Comparison of ENCODE assay signal across 9 cellular contexts in genomic region chr2:42386684-42387083, GRCh38. TPM values are rescaled to one million over a fixed set of nuclear protein-coding genes. Genes with fewer than 3 reads are reported as not detected.
DNase-seq lines count a peak whose midpoint lies in the region; ATAC-seq and TF ChIP-seq lines count a peak whose summit lies in the region.
"Had no signal": no experiment of that assay in that cellular context is flagged by ENCODE, and none has a peak within 500 bp of the region (broad histone marks: within the 10 kb centered on the region; RNA-seq: fewer than 3 reads in every experiment).

No MANE protein-coding gene starts in this region.

- H3K4me2 ChIP-seq in HCT116 (ENCODE audit: low read length): no peak overlapping the region

- ATAC-seq in HCT116: peak; percentile 84
- no peak for ATAC-seq in HG02870 (IDR thresholded peaks at IDR 0.05; ENCODE audit: unreplicated experiment)

- H3K9me3 ChIP-seq in HCT116 (ENCODE audit: control insufficient read depth in 1 of 2, insufficient read depth in 1 of 2, low read depth in 1 of 2, low read length in 2 of 2): no peaks in the 10 kb centered on the region

- POLR2A ChIA-PET in HCT116 (lab: Charles Lee): interaction anchor here (0.7 kb wide), 1 partner anchor 449 kb away, joined by 3 read pairs; no protein-coding TSS in a partner anchor

- TF ChIP-seq RAD21 in HCT116 (IDR thresholded peaks at IDR 0.05; ENCODE audit: low read depth): peak; percentile 20; the same call in 1 of the 2 replicates

- no TSS peak for BruUV-seq in HCT116 (replicated peaks; lab: Mats Ljungman, UMichigan)

- H3K27ac ChIP-seq in HCT116 (ENCODE audit: low read depth, low read length): no peak overlapping the region

- RAD21 ChIA-PET in HCT116 (lab: Charles Lee; ENCODE audit: low non-redundant PET in 1 of 2, low total read pairs in 2 of 2, uncharacterized antibody in 2 of 2, unreplicated experiment in 2 of 2): no interaction called here

- intact Hi-C loops in HCT116 (cut with micrococcal nuclease): no loop called here
- intact Hi-C loops in head of caudate nucleus (cut with DNase I): no loop called here

- H3K4me3 ChIP-seq in GM12864 (ENCODE audit: low read depth, low read length) (no peak overlapping the region), HCT116 (replicated peaks in 1 of 2; ENCODE audit: low read depth in 1 of 2, low read length in 2 of 2) (no peak overlapping the region)

- TF ChIP-seq CTCF in GM12864 (IDR thresholded peaks at IDR 0.05; ENCODE audit: low read depth, low read length, missing control alignments): peak; percentile 66
- peak; percentile 11 to 75 (median 66); a peak in 5 of 6 replicates for TF ChIP-seq CTCF in HCT116 (IDR thresholded peaks at IDR 0.05 in 2 of 3, conservative IDR thresholded peaks at IDR 0.05 in 1 of 3; ENCODE audit: borderline replicate concordance in 1 of 3, insufficient read depth in 1 of 3, low read depth in 2 of 3, low read length in 2 of 3)

- no peaks in the 10 kb centered on the region for H3K79me2 ChIP-seq in HCT116 (ENCODE audit: insufficient read depth, low read length)

- in situ Hi-C loops in KBM-7 (cut with MboI; ENCODE audit: low pct_unique_long_range_greater_than_20kb, low sequenced_read_pairs): no loop called here

- TF ChIP-seq POLR2A in HCT116 (IDR thresholded peaks at IDR 0.05; ENCODE audit: borderline replicate concordance, extremely low read depth, insufficient read depth, insufficient read length): no peak

- H3K4me1 ChIP-seq in HCT116 (ENCODE audit: control insufficient read depth in 1 of 2, insufficient read depth in 2 of 2, low read length in 2 of 2): no peaks in the 10 kb centered on the region

- no peaks in the 10 kb centered on the region for H3K9me2 ChIP-seq in HCT116 (ENCODE audit: insufficient read depth)

- H3K9ac ChIP-seq in HCT116 (ENCODE audit: low read length): no peak overlapping the region

- no peaks in the 10 kb centered on the region for H3K36me3 ChIP-seq in HCT116 (ENCODE audit: control insufficient read depth in 1 of 2, insufficient read depth in 2 of 2, low read length in 2 of 2)

- no peak overlapping the region for H2AFZ ChIP-seq in HCT116 (ENCODE audit: low read depth, low read length, poor library complexity, severe bottlenecking)

- no peaks in the 10 kb centered on the region for H4K20me1 ChIP-seq in HCT116 (ENCODE audit: insufficient read depth)

- DNase-seq in GM12864 (ENCODE audit: low read depth) (no peak), HCT116 (ENCODE audit: low read depth, low spot score) (peak; percentile 34), SKM-1 treated with dmso at 0.1 percent for 144 hours (lab: John Stamatoyannopoulos, UW; ENCODE audit: unreplicated experiment) (peak; percentile 5), kidney tubule cell (ENCODE audit: low spot score) (peak; percentile 14), KBM-7 (no peak), head of caudate nucleus (no peak), COR-L47 (lab: John Stamatoyannopoulos, UW) (no peak)
- DNase-seq: activated naive CD8-positive, alpha-beta T cell treated with anti-CD3 and anti-CD28 coated beads, Interleukin-2, amount 10 ng/mL, durations not matched to agents 7 days and 5 days had no signal

- H3K27me3 ChIP-seq in HCT116 (ENCODE audit: insufficient read depth, low read length): no peaks in the 10 kb centered on the region

- CTCF ChIA-PET in HCT116 (lab: Charles Lee): interaction anchor here (0.8 kb wide), 1 partner anchor 18 kb away, joined by 4 read pairs; no protein-coding TSS in a partner anchor

TF ChIP-seq in HCT116, 20 proteins besides CTCF, POLR2A, EP300 and RAD21:
- TF ChIP-seq YY1 (IDR thresholded peaks at IDR 0.05; ENCODE audit: extremely low read depth, insufficient replicate concordance, low read depth, low read length): no peak
- no peak for TF ChIP-seq ZNF274 (IDR thresholded peaks at IDR 0.05; ENCODE audit: low read depth, low read length)
- TF ChIP-seq CBX3 (IDR thresholded peaks at IDR 0.05; ENCODE audit: low read depth): no peak
- no peak for TF ChIP-seq SIN3A (IDR thresholded peaks at IDR 0.05; ENCODE audit: low read depth)
- TF ChIP-seq EZH2 (IDR thresholded peaks at IDR 0.05): no peak
- no peak for TF ChIP-seq FOSL1 (IDR thresholded peaks at IDR 0.05; ENCODE audit: low read depth)
- no peak for TF ChIP-seq ZFX (IDR thresholded peaks at IDR 0.05)
- TF ChIP-seq CEBPB (IDR thresholded peaks at IDR 0.05; ENCODE audit: low read depth): no peak
- TF ChIP-seq ATF3 (IDR thresholded peaks at IDR 0.05): no peak
- TF ChIP-seq ZBTB33 (IDR thresholded peaks at IDR 0.05; ENCODE audit: extremely low read depth, insufficient replicate concordance, low read length): no peak
- no peak for TF ChIP-seq SP1 (IDR thresholded peaks at IDR 0.05; ENCODE audit: low read depth)
- TF ChIP-seq SRF (IDR thresholded peaks at IDR 0.05; ENCODE audit: low read depth): no peak
- no peak for TF ChIP-seq MAX (IDR thresholded peaks at IDR 0.05)
- no peak for TF ChIP-seq TCF7L2 (IDR thresholded peaks at IDR 0.05; ENCODE audit: borderline replicate concordance, extremely low read depth, insufficient read depth, insufficient read length)
- TF ChIP-seq REST (IDR thresholded peaks at IDR 0.05; ENCODE audit: low read depth): no peak
- TF ChIP-seq EGR1 (IDR thresholded peaks at IDR 0.05; ENCODE audit: low read depth): no peak
- TF ChIP-seq JUND (IDR thresholded peaks at IDR 0.05): no peak
- TF ChIP-seq ELF1 (IDR thresholded peaks at IDR 0.05; ENCODE audit: borderline replicate concordance, low read depth): no peak
- TF ChIP-seq EZH2phosphoT487 (IDR thresholded peaks at IDR 0.05; ENCODE audit: borderline replicate concordance): no peak
TF ChIP-seq in HCT116: peak in this region for 0.

RNA-seq across cellular contexts. Expression of gene COX7A2L, which starts 25.7 kb away (rescaled TPM):
- total RNA-seq in HCT116 (2021; ENCODE audit: unreplicated experiment): 104 TPM
- 85.3 and 93.7 TPM in 2 replicates for polyA plus RNA-seq in HCT116 (2012)

Comparison
In these comparisons a context has a peak if more than half of its experiments do, and no peak if none do; other contexts are left out.
1. DNase-seq: peak in HCT116 (single experiment), SKM-1 treated with dmso at 0.1 percent for 144 hours (single experiment) and kidney tubule cell (single experiment); none in GM12864 (single experiment), KBM-7 (single experiment), head of caudate nucleus (0 of 42) and COR-L47 (single experiment).